28 cellular contexts compared by ENCODE assay signal in the genomic region with DNA sequence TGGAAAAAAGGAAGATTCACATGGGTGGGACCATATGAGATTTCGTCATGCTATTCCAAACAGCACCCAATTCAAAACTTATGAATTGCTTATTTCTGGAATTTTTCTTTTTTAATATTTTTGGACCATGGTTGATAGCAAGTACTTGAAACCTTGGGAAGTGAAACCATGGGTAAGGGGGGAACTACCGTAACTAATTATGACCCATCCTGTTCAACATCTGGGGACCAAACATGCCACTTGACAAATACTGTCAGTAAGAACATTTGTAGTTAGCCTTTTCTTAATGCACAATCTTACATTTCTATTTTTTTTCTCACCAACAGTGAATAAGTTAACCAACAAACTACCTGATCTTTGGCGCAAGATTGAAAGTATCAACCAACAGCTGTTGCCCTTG.
DNase-seq lines count a peak whose midpoint lies in the region; ATAC-seq, FAIRE-seq and TF ChIP-seq lines count a peak whose summit lies in the region.
"Had no signal": no experiment of that assay in that cellular context is flagged by ENCODE, and none has a peak within 500 bp of the region (broad histone marks: within the 10 kb centered on the region; RNA-seq: fewer than 3 reads in every experiment).

No MANE protein-coding gene starts in this region.

- peak; percentile 64 for ATAC-seq in GM18867 (IDR thresholded peaks at IDR 0.05; ENCODE audit: unreplicated experiment)
- peak; percentile 53 for ATAC-seq in GM21447 (IDR thresholded peaks at IDR 0.05; ENCODE audit: unreplicated experiment)
- ATAC-seq in HG03432 (IDR thresholded peaks at IDR 0.05; ENCODE audit: unreplicated experiment): peak; percentile 79
- no peak for ATAC-seq in HepG2
- ATAC-seq in esophagus mucosa: no peak
- ATAC-seq in HG03039 (IDR thresholded peaks at IDR 0.05; ENCODE audit: unreplicated experiment): no peak
- ATAC-seq: HCT116 had no signal

- no peak for TF ChIP-seq EP300 in HepG2 (IDR thresholded peaks at IDR 0.05; ENCODE audit: low read depth in 2 of 2, low read length in 2 of 2)
- no peak for TF ChIP-seq EP300 in HepG2 (CRISPR knock-in tag; IDR thresholded peaks at IDR 0.05; ENCODE audit: borderline replicate concordance)

- POLR2A ChIA-PET in HepG2 (lab: Yijun Ruan, JAX): no interaction called here

- no TSS peak for BruUV-seq in HepG2 (replicated peaks; lab: Mats Ljungman, UMichigan)

- H3K36me3 Mint-ChIP-seq in immature natural killer cell: peaks cover 0 to 3% (median 0%) of the 10 kb centered on the region in 3 donors
- H3K36me3 Mint-ChIP-seq: CD14-positive monocyte; CD8-positive, alpha-beta memory T cell had no signal

- H3K9me3 Mint-ChIP-seq in immature natural killer cell: no peaks in the 10 kb centered on the region
- H3K9me3 Mint-ChIP-seq: CD14-positive monocyte; CD8-positive, alpha-beta memory T cell; T-helper 1 cell treated with Interleukin-12 subunit alpha and Interleukin-12 subunit beta and Interleukin-4 antibody, amounts not matched to agents 30 μg/mL and 1 μg/mL, for 36 hours had no signal

- H3K27me3 Mint-ChIP-seq in immature natural killer cell (ENCODE audit: low read depth in 3 of 3): peaks cover 0 to 2% (median 1%) of the 10 kb centered on the region in 3 donors
- H3K27me3 Mint-ChIP-seq: B cell; CD8-positive, alpha-beta memory T cell had no signal

- no peaks in the 10 kb centered on the region for H3K27me3 ChIP-seq in HepG2 (ENCODE audit: control insufficient read depth in 1 of 2, insufficient read depth in 2 of 2, low read length in 2 of 2)
- H3K27me3 ChIP-seq: Peyer's patch had no signal

- H3K4me1 ChIP-seq in HepG2 (ENCODE audit: insufficient read depth, low read length): no peaks in the 10 kb centered on the region
- H3K4me1 ChIP-seq: Peyer's patch had no signal

- H3K4me3 ChIP-seq in HepG2 (replicated peaks in 1 of 3; ENCODE audit: insufficient read depth in 1 of 3, low read depth in 2 of 3, low read length in 3 of 3): no peak overlapping the region
- H3K4me3 ChIP-seq: Peyer's patch had no signal

- FAIRE-seq in HepG2 (lab: Jason Lieb, UNC): no peak
- FAIRE-seq: HTR-8/SVneo had no signal

- H3K27ac ChIP-seq in HepG2 (ENCODE audit: extremely low read length, insufficient read depth, low read length): no peak overlapping the region
- H3K27ac ChIP-seq: Peyer's patch had no signal

- WGBS in HepG2 (ENCODE audit: low lambda C conversion rate): 89% methylated on average over 3 of the region's 3 CpGs

- no peaks in the 10 kb centered on the region for H3K36me3 ChIP-seq in HepG2 (replicated peaks in 1 of 2; ENCODE audit: control insufficient read depth in 1 of 2, insufficient read depth in 2 of 2, low read length in 2 of 2)

- no peak for TF ChIP-seq POLR2A in HepG2 (IDR thresholded peaks at IDR 0.05; ENCODE audit: insufficient read depth in 1 of 2, low read depth in 2 of 2, low read length in 2 of 2)

- H3K27ac Mint-ChIP-seq in immature natural killer cell: no peak overlapping the region
- H3K27ac Mint-ChIP-seq: B cell; CD14-positive monocyte; CD8-positive, alpha-beta memory T cell; T-helper 1 cell treated with Interleukin-12 subunit alpha and Interleukin-12 subunit beta and Interleukin-4 antibody, amounts not matched to agents 30 μg/mL and 1 μg/mL, for 36 hours had no signal

- CTCF ChIA-PET in HepG2 (lab: Yijun Ruan, JAX; ENCODE audit: low intra/inter-chr PET ratio, low total read pairs): no interaction called here

- in situ Hi-C loops in HepG2 (cut with HindIII; ENCODE audit: extremely low pct_ligation_motif_present, low pct_unique_long_range_greater_than_20kb): no loop called here

- no peak overlapping the region for H3K4me3 Mint-ChIP-seq in immature natural killer cell
- H3K4me3 Mint-ChIP-seq: B cell; CD14-positive monocyte; CD8-positive, alpha-beta memory T cell; T-helper 1 cell treated with Interleukin-12 subunit alpha and Interleukin-12 subunit beta and Interleukin-4 antibody, amounts not matched to agents 30 μg/mL and 1 μg/mL, for 36 hours had no signal

- H3K9me3 ChIP-seq in HepG2 (ENCODE audit: low read length): no peaks in the 10 kb centered on the region
- H3K9me3 ChIP-seq: Peyer's patch had no signal

- no peak for TF ChIP-seq CTCF in HepG2 (CRISPR knock-in tag; IDR thresholded peaks at IDR 0.05)

- no peak for DNase-seq in HepG2 (ENCODE audit: low spot score)
- DNase-seq in immature natural killer cell: no peak
- DNase-seq: CD8-positive, alpha-beta memory T cell; DMS 273 treated with DMSO at 0.1 percent for 48 hours; DMS79; EL; GDM1; KBM-7; NCI-H1105 treated with DMSO at 0.1 percent for 48 hours; NCI-H146; NCI-H2029; NCI-H446 treated with DMSO at 0.1 percent for 48 hours; NCI-H526; OCI-M1; Peyer's patch; SHP77 treated with DMSO at 0.1 percent for 48 hours; SW 1271; T-helper 9 cell had no signal

- H3K9ac ChIP-seq in HepG2 (ENCODE audit: insufficient read depth, low read depth, low read length): no peak overlapping the region

- H2AFZ ChIP-seq in HepG2 (ENCODE audit: low read length): no peak overlapping the region

- H4K20me1 ChIP-seq in HepG2 (ENCODE audit: insufficient read depth, low read length): no peaks in the 10 kb centered on the region

- no peaks in the 10 kb centered on the region for H3K4me1 Mint-ChIP-seq in immature natural killer cell
- H3K4me1 Mint-ChIP-seq: CD14-positive monocyte; CD8-positive, alpha-beta memory T cell had no signal

- TF ChIP-seq RAD21 in HepG2 (CRISPR knock-in tag; IDR thresholded peaks at IDR 0.05): no peak

- intact Hi-C loops in HepG2 (cut with micrococcal nuclease; ENCODE audit: unreplicated experiment): no loop called here

- no peak overlapping the region for H3K4me2 ChIP-seq in HepG2 (ENCODE audit: low read depth, low read length)

- no peaks in the 10 kb centered on the region for H3K79me2 ChIP-seq in HepG2 (ENCODE audit: insufficient read depth, low read length)

TF ChIP-seq in HepG2, 621 proteins besides CTCF, POLR2A, EP300 and RAD21:
- TF ChIP-seq ZIK1 (CRISPR knock-in tag; IDR thresholded peaks at IDR 0.05; ENCODE audit: borderline replicate concordance, low read depth): no peak
- no peak for TF ChIP-seq ETV6 (CRISPR knock-in tag; conservative IDR thresholded peaks at IDR 0.05)
- no peak for TF ChIP-seq HOXA5 (CRISPR knock-in tag; IDR thresholded peaks at IDR 0.05)
- TF ChIP-seq ZNF616 (CRISPR knock-in tag; IDR thresholded peaks at IDR 0.05; ENCODE audit: low read depth): no peak
- TF ChIP-seq MAFG (CRISPR knock-in tag; IDR thresholded peaks at IDR 0.05): no peak
- TF ChIP-seq, protein P1, sequence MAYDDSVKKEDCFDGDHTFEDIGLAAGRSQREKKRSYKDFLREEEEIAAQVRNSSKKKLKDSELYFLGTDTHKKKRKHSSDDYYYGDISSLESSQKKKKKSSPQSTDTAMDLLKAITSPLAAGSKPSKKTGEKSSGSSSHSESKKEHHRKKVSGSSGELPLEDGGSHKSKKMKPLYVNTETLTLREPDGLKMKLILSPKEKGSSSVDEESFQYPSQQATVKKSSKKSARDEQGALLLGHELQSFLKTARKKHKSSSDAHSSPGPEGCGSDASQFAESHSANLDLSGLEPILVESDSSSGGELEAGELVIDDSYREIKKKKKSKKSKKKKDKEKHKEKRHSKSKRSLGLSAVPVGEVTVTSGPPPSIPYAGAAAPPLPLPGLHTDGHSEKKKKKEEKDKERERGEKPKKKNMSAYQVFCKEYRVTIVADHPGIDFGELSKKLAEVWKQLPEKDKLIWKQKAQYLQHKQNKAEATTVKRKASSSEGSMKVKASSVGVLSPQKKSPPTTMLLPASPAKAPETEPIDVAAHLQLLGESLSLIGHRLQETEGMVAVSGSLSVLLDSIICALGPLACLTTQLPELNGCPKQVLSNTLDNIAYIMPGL (CRISPR knock-in tag; IDR thresholded peaks at IDR 0.05; ENCODE audit: borderline replicate concordance in 1 of 2, low read depth in 1 of 2): no peak
TF ChIP-seq in HepG2: peak in this region for 0.

Comparison
In these comparisons a context has a peak if more than half of its experiments do, and no peak if none do; other contexts are left out.
1. ATAC-seq: peak in GM18867 (single experiment), GM21447 (single experiment) and HG03432 (single experiment); none in HepG2 (single experiment), esophagus mucosa (single experiment) and HG03039 (single experiment).